In genomic region chr10:117894339-117894738, GRCh38 we compare ENCODE assay signal across 34 cellular contexts.
"Had no signal": no experiment of that assay in that cellular context is flagged by ENCODE, and none has a peak within 500 bp of the region (broad histone marks: within the 10 kb centered on the region; RNA-seq: fewer than 3 reads in every experiment).

No MANE protein-coding gene starts in this region.

- H3K27ac ChIP-seq: PC-9, RWPE1, SJCRH30, SK-N-MC had no signal

- H3K27me3 ChIP-seq: MG63, SJCRH30 had no signal

- H3K9me3 ChIP-seq: MG63, SJCRH30 had no signal

- DNase-seq: Kasumi-1, MG63, NCI-H1048, NCI-H1092 treated with DMSO at 0.1 percent for 48 hours, NCI-H1105 treated with DMSO at 0.1 percent for 48 hours, NCI-H1417, NCI-H1436, NCI-H146, NCI-H1694, NCI-H187, NCI-H1930, NCI-H2029 treated with DMSO at 0.1 percent for 48 hours, NCI-H2081 treated with DMSO at 0.1 percent for 48 hours, NCI-H2107, NCI-H2171, NCI-H226, NCI-H446 treated with DMSO at 0.1 percent for 48 hours, NCI-H510A, NCI-H524, NCI-H526, NCI-H69, NCI-H748 treated with DMSO at 0.1 percent for 48 hours, NCI-H82, PC-9, SHP77, SIG-M5, SJCRH30, T-cell had no signal

- H3K27ac Mint-ChIP-seq: T-cell had no signal

- H3K4me3 Mint-ChIP-seq: T-cell had no signal

- H3K4me1 ChIP-seq: SJCRH30 had no signal

- H2AFZ ChIP-seq: PC-9 had no signal

- H3K36me3 ChIP-seq: MG63, SJCRH30 had no signal

- H3K36me3 Mint-ChIP-seq: T-cell had no signal

- H3K4me3 ChIP-seq: MG63, PC-9, SJCRH30, SK-N-MC had no signal

- H3K4me2 ChIP-seq: PC-9 had no signal

- ATAC-seq: Panc1, Right ventricle myocardium inferior, SK-N-SH treated with all-trans-retinoic acid at 6 μM for 48 hours, T-cell had no signal

- FAIRE-seq: RCC 7860 had no signal
